In the genomic region with DNA sequence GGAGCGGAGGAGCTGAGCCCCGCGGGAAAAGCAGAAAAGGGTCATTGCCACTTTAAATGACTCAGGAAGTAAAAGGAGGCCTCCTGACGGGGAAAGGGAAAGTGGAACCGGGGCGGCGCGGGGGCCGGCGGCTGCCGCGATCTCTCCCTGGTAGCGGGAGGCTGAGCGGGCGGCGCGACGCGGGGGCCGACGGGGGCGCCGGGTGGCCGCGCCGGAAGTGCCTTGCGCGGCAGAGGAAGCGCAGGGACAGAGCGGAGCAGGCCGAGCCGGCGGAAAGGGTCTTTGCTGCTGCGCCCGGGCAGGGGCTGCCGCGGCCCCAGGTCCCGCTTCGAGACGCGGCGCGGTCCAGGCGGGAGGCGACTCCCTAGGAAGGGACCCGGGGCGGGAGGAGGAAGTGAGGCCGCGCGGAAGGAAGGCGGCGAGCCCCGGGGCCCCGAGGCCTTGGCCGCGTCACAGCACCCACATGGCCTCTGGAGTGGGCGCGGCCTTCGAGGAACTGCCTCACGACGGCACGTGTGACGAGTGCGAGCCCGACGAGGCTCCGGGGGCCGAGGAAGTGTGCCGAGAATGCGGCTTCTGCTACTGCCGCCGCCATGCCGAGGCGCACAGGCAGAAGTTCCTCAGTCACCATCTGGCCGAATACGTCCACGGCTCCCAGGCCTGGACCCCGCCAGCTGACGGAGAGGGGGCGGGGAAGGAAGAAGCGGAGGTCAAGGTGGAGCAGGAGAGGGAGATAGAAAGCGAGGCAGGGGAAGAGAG, we compare ENCODE assay signal across 1 cellular context.
TF ChIP-seq lines count a peak whose summit lies in the region.

A gene with protein sequence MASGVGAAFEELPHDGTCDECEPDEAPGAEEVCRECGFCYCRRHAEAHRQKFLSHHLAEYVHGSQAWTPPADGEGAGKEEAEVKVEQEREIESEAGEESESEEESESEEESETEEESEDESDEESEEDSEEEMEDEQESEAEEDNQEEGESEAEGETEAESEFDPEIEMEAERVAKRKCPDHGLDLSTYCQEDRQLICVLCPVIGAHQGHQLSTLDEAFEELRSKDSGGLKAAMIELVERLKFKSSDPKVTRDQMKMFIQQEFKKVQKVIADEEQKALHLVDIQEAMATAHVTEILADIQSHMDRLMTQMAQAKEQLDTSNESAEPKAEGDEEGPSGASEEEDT (plus strand): TSS at position 127 of the 759 bp plus-strand sequence. CDS start 337 bp downstream, at position 464.

TF ChIP-seq in HEK293, 187 proteins besides CTCF, POLR2A, EP300 and RAD21 (continued from another document and continues in another):
- TF ChIP-seq, protein P1, sequence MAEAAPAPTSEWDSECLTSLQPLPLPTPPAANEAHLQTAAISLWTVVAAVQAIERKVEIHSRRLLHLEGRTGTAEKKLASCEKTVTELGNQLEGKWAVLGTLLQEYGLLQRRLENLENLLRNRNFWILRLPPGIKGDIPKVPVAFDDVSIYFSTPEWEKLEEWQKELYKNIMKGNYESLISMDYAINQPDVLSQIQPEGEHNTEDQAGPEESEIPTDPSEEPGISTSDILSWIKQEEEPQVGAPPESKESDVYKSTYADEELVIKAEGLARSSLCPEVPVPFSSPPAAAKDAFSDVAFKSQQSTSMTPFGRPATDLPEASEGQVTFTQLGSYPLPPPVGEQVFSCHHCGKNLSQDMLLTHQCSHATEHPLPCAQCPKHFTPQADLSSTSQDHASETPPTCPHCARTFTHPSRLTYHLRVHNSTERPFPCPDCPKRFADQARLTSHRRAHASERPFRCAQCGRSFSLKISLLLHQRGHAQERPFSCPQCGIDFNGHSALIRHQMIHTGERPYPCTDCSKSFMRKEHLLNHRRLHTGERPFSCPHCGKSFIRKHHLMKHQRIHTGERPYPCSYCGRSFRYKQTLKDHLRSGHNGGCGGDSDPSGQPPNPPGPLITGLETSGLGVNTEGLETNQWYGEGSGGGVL (tag by site-specific recombination; IDR thresholded peaks at IDR 0.05), result no peak
- TF ChIP-seq ZNF24 (tag by site-specific recombination; IDR thresholded peaks at IDR 0.05), result no peak
- no peak for TF ChIP-seq ZNF10 (tag by site-specific recombination; IDR thresholded peaks at IDR 0.05)
- TF ChIP-seq ZNF19 (tag by site-specific recombination; IDR thresholded peaks at IDR 0.05; ENCODE audit: low read depth), result no peak
- TF ChIP-seq, protein P2, sequence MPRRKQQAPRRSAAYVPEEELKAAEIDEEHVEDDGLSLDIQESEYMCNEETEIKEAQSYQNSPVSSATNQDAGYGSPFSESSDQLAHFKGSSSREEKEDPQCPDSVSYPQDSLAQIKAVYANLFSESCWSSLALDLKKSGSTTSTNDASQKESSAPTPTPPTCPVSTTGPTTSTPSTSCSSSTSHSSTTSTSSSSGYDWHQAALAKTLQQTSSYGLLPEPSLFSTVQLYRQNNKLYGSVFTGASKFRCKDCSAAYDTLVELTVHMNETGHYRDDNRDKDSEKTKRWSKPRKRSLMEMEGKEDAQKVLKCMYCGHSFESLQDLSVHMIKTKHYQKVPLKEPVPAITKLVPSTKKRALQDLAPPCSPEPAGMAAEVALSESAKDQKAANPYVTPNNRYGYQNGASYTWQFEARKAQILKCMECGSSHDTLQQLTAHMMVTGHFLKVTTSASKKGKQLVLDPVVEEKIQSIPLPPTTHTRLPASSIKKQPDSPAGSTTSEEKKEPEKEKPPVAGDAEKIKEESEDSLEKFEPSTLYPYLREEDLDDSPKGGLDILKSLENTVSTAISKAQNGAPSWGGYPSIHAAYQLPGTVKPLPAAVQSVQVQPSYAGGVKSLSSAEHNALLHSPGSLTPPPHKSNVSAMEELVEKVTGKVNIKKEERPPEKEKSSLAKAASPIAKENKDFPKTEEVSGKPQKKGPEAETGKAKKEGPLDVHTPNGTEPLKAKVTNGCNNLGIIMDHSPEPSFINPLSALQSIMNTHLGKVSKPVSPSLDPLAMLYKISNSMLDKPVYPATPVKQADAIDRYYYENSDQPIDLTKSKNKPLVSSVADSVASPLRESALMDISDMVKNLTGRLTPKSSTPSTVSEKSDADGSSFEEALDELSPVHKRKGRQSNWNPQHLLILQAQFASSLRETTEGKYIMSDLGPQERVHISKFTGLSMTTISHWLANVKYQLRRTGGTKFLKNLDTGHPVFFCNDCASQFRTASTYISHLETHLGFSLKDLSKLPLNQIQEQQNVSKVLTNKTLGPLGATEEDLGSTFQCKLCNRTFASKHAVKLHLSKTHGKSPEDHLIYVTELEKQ (tag by site-specific recombination; IDR thresholded peaks at IDR 0.05; ENCODE audit: borderline replicate concordance), result no peak
- no peak for TF ChIP-seq ZSCAN23 (tag by site-specific recombination; IDR thresholded peaks at IDR 0.05)
- TF ChIP-seq ZNF366 (tag by site-specific recombination; conservative IDR thresholded peaks at IDR 0.05), result no peak; the same call in 1 of the 2 replicates
- TF ChIP-seq ZNF433 (tag by site-specific recombination; IDR thresholded peaks at IDR 0.05; ENCODE audit: low read depth), result no peak
- TF ChIP-seq, protein P3, sequence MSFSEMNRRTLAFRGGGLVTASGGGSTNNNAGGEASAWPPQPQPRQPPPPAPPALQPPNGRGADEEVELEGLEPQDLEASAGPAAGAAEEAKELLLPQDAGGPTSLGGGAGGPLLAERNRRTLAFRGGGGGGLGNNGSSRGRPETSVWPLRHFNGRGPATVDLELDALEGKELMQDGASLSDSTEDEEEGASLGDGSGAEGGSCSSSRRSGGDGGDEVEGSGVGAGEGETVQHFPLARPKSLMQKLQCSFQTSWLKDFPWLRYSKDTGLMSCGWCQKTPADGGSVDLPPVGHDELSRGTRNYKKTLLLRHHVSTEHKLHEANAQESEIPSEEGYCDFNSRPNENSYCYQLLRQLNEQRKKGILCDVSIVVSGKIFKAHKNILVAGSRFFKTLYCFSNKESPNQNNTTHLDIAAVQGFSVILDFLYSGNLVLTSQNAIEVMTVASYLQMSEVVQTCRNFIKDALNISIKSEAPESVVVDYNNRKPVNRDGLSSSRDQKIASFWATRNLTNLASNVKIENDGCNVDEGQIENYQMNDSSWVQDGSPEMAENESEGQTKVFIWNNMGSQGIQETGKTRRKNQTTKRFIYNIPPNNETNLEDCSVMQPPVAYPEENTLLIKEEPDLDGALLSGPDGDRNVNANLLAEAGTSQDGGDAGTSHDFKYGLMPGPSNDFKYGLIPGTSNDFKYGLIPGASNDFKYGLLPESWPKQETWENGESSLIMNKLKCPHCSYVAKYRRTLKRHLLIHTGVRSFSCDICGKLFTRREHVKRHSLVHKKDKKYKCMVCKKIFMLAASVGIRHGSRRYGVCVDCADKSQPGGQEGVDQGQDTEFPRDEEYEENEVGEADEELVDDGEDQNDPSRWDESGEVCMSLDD (tag by site-specific recombination; IDR thresholded peaks at IDR 0.05), result peak; percentile 79
- TF ChIP-seq ZNF670 (tag by site-specific recombination; IDR thresholded peaks at IDR 0.05; ENCODE audit: low read depth), result no peak
- no peak for TF ChIP-seq ZNF223 (tag by site-specific recombination; IDR thresholded peaks at IDR 0.05)
- no peak for TF ChIP-seq ZNF624 (tag by site-specific recombination; IDR thresholded peaks at IDR 0.05)
- TF ChIP-seq ZNF677 (tag by site-specific recombination; IDR thresholded peaks at IDR 0.05), result no peak
- TF ChIP-seq ZNF530 (tag by site-specific recombination; IDR thresholded peaks at IDR 0.05; ENCODE audit: low read depth), result no peak
- TF ChIP-seq YY2 (tag by site-specific recombination; IDR thresholded peaks at IDR 0.05), result no peak; the same call in 1 of the 2 replicates
- no peak for TF ChIP-seq ZNF266 (tag by site-specific recombination; IDR thresholded peaks at IDR 0.05; ENCODE audit: low read depth)
- TF ChIP-seq, protein P4, sequence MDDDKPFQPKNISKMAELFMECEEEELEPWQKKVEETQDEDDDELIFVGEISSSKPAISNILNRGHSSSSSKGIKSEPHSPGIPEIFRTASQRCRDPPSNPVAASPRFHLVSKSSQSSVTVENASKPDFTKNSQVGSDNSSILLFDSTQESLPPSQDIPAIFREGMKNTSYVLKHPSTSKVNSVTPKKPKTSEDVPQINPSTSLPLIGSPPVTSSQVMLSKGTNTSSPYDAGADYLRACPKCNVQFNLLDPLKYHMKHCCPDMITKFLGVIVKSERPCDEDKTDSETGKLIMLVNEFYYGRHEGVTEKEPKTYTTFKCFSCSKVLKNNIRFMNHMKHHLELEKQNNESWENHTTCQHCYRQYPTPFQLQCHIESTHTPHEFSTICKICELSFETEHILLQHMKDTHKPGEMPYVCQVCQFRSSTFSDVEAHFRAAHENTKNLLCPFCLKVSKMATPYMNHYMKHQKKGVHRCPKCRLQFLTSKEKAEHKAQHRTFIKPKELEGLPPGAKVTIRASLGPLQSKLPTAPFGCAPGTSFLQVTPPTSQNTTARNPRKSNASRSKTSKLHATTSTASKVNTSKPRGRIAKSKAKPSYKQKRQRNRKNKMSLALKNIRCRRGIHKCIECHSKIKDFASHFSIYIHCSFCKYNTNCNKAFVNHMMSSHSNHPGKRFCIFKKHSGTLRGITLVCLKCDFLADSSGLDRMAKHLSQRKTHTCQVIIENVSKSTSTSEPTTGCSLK (tag by site-specific recombination; IDR thresholded peaks at IDR 0.05), result no peak
- no peak for TF ChIP-seq ZNF184 (tag by site-specific recombination; IDR thresholded peaks at IDR 0.05)
- TF ChIP-seq, protein P5, sequence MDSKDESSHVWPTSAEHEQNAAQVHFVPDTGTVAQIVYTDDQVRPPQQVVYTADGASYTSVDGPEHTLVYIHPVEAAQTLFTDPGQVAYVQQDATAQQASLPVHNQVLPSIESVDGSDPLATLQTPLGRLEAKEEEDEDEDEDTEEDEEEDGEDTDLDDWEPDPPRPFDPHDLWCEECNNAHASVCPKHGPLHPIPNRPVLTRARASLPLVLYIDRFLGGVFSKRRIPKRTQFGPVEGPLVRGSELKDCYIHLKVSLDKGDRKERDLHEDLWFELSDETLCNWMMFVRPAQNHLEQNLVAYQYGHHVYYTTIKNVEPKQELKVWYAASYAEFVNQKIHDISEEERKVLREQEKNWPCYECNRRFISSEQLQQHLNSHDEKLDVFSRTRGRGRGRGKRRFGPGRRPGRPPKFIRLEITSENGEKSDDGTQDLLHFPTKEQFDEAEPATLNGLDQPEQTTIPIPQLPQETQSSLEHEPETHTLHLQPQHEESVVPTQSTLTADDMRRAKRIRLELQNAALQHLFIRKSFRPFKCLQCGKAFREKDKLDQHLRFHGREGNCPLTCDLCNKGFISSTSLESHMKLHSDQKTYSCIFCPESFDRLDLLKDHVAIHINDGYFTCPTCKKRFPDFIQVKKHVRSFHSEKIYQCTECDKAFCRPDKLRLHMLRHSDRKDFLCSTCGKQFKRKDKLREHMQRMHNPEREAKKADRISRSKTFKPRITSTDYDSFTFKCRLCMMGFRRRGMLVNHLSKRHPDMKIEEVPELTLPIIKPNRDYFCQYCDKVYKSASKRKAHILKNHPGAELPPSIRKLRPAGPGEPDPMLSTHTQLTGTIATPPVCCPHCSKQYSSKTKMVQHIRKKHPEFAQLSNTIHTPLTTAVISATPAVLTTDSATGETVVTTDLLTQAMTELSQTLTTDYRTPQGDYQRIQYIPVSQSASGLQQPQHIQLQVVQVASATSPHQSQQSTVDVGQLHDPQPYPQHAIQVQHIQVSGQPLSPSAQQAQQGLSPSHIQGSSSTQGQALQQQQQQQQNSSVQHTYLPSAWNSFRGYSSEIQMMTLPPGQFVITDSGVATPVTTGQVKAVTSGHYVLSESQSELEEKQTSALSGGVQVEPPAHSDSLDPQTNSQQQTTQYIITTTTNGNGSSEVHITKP (tag by site-specific recombination; IDR thresholded peaks at IDR 0.05), result peak; percentile 46
- no peak for TF ChIP-seq WT1 (tag by site-specific recombination; IDR thresholded peaks at IDR 0.05)
- peak; percentile 62; the same call in 1 of the 2 replicates for TF ChIP-seq ZXDB (tag by site-specific recombination; IDR thresholded peaks at IDR 0.05)
- TF ChIP-seq, protein P6, sequence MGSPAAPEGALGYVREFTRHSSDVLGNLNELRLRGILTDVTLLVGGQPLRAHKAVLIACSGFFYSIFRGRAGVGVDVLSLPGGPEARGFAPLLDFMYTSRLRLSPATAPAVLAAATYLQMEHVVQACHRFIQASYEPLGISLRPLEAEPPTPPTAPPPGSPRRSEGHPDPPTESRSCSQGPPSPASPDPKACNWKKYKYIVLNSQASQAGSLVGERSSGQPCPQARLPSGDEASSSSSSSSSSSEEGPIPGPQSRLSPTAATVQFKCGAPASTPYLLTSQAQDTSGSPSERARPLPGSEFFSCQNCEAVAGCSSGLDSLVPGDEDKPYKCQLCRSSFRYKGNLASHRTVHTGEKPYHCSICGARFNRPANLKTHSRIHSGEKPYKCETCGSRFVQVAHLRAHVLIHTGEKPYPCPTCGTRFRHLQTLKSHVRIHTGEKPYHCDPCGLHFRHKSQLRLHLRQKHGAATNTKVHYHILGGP (tag by site-specific recombination; IDR thresholded peaks at IDR 0.05), result peak; percentile 85
- TF ChIP-seq ZNF350 (tag by site-specific recombination; IDR thresholded peaks at IDR 0.05), result no peak
- peak; percentile 43 for TF ChIP-seq ZBTB8A (tag by site-specific recombination; IDR thresholded peaks at IDR 0.05)
- no peak for TF ChIP-seq ZNF140 (tag by site-specific recombination; IDR thresholded peaks at IDR 0.05)
- TF ChIP-seq ZNF521 (tag by site-specific recombination; IDR thresholded peaks at IDR 0.05), result 0 out of 2 replicates have a peak, but pooled peaks have one; percentile 25
- no peak for TF ChIP-seq ZBTB1 (tag by site-specific recombination; IDR thresholded peaks at IDR 0.05)
- no peak for TF ChIP-seq ZNF146 (tag by site-specific recombination; IDR thresholded peaks at IDR 0.05)
- TF ChIP-seq, protein P7, sequence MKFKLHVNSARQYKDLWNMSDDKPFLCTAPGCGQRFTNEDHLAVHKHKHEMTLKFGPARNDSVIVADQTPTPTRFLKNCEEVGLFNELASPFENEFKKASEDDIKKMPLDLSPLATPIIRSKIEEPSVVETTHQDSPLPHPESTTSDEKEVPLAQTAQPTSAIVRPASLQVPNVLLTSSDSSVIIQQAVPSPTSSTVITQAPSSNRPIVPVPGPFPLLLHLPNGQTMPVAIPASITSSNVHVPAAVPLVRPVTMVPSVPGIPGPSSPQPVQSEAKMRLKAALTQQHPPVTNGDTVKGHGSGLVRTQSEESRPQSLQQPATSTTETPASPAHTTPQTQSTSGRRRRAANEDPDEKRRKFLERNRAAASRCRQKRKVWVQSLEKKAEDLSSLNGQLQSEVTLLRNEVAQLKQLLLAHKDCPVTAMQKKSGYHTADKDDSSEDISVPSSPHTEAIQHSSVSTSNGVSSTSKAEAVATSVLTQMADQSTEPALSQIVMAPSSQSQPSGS (tag by site-specific recombination; IDR thresholded peaks at IDR 0.05; ENCODE audit: low read depth), result no peak
- peak; percentile 36 for TF ChIP-seq SP2 (tag by site-specific recombination; IDR thresholded peaks at IDR 0.05)
- TF ChIP-seq ZNF544 (tag by site-specific recombination; IDR thresholded peaks at IDR 0.05), result no peak
- TF ChIP-seq KLF10 (tag by site-specific recombination; IDR thresholded peaks at IDR 0.05), result peak; percentile 34; the same call in 1 of the 2 replicates
- TF ChIP-seq ZNF561 (tag by site-specific recombination; IDR thresholded peaks at IDR 0.05; ENCODE audit: borderline replicate concordance), result peak; percentile 77; the same call in 1 of the 2 replicates
- TF ChIP-seq TCF7L2 (IDR thresholded peaks at IDR 0.05; ENCODE audit: borderline replicate concordance, low read depth, low read length), result no peak
- TF ChIP-seq, protein P8, sequence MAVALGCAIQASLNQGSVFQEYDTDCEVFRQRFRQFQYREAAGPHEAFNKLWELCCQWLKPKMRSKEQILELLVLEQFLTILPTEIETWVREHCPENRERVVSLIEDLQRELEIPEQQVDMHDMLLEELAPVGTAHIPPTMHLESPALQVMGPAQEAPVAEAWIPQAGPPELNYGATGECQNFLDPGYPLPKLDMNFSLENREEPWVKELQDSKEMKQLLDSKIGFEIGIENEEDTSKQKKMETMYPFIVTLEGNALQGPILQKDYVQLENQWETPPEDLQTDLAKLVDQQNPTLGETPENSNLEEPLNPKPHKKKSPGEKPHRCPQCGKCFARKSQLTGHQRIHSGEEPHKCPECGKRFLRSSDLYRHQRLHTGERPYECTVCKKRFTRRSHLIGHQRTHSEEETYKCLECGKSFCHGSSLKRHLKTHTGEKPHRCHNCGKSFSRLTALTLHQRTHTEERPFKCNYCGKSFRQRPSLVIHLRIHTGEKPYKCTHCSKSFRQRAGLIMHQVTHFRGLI (tag by site-specific recombination; IDR thresholded peaks at IDR 0.05), result peak; percentile 39; the same call in 1 of the 2 replicates
